1 cellular context compared by ENCODE assay signal in the genomic region with DNA sequence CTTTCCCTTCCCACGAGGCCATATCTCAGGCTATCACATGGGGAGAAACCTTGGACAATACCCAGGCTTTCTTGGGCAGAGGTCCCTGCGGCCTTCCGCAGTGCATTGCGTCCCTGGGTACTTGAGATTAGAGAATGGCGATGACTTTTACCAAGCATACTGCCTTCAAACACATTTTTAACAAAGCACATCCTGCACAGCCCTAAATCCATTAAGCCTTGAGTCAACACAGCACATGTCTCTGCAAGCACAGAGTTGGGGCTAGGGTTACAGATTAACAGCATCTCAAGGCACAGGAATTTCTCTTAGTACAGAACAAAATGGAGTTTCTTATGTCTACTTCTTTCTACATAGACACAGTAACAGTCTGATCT.
A peak's percentile ranks its signal among the peaks of the same experiment; 100 is the strongest.
TF ChIP-seq lines count a peak whose summit lies in the region.

No MANE protein-coding gene starts in this region.

TF ChIP-seq in K562, 482 proteins besides CTCF, POLR2A, EP300 and RAD21 (continued from another document):
- TF ChIP-seq, protein P1, sequence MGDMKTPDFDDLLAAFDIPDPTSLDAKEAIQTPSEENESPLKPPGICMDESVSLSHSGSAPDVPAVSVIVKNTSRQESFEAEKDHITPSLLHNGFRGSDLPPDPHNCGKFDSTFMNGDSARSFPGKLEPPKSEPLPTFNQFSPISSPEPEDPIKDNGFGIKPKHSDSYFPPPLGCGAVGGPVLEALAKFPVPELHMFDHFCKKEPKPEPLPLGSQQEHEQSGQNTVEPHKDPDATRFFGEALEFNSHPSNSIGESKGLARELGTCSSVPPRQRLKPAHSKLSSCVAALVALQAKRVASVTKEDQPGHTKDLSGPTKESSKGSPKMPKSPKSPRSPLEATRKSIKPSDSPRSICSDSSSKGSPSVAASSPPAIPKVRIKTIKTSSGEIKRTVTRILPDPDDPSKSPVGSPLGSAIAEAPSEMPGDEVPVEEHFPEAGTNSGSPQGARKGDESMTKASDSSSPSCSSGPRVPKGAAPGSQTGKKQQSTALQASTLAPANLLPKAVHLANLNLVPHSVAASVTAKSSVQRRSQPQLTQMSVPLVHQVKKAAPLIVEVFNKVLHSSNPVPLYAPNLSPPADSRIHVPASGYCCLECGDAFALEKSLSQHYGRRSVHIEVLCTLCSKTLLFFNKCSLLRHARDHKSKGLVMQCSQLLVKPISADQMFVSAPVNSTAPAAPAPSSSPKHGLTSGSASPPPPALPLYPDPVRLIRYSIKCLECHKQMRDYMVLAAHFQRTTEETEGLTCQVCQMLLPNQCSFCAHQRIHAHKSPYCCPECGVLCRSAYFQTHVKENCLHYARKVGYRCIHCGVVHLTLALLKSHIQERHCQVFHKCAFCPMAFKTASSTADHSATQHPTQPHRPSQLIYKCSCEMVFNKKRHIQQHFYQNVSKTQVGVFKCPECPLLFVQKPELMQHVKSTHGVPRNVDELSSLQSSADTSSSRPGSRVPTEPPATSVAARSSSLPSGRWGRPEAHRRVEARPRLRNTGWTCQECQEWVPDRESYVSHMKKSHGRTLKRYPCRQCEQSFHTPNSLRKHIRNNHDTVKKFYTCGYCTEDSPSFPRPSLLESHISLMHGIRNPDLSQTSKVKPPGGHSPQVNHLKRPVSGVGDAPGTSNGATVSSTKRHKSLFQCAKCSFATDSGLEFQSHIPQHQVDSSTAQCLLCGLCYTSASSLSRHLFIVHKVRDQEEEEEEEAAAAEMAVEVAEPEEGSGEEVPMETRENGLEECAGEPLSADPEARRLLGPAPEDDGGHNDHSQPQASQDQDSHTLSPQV (IDR thresholded peaks at IDR 0.05), result peak; percentile 85
